In the genomic region with DNA sequence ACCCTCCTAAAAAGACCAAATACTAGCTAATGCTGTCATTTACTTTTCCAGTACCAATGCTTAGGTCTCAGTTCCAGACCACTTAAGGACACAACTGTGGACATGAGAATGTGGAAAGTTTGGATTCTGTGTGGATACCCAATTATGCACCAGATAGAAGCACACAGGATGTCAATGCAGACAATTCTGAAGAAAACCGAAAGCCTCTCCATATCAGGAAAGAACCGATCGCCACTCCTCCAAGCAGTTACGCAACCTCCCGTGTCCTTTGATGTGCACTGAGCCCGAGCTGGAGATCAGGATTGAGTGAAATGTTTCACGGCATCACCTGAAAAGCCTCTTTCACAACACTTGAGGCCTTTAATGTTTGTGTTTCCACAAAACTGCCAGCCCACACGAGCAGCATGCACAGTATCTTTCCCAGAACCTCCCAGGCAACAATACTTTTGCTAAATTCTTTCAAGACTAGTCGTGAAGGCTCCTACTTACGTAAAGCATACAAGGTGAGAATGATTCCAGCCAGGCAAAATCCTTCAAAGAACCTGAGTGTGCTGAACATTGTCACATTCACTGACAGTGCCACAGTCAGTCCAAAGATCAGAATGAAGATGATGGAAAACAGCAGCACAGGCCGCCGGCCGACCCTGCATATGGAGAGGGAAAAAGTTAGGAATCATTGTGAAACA, we compare ENCODE assay signal across 1 cellular context.
TF ChIP-seq lines count a peak whose summit lies in the region.

No MANE protein-coding gene starts in this region.

TF ChIP-seq in HepG2, 621 proteins besides CTCF, POLR2A, EP300 and RAD21 (continued from another document and continues in another):
- TF ChIP-seq, protein P1, sequence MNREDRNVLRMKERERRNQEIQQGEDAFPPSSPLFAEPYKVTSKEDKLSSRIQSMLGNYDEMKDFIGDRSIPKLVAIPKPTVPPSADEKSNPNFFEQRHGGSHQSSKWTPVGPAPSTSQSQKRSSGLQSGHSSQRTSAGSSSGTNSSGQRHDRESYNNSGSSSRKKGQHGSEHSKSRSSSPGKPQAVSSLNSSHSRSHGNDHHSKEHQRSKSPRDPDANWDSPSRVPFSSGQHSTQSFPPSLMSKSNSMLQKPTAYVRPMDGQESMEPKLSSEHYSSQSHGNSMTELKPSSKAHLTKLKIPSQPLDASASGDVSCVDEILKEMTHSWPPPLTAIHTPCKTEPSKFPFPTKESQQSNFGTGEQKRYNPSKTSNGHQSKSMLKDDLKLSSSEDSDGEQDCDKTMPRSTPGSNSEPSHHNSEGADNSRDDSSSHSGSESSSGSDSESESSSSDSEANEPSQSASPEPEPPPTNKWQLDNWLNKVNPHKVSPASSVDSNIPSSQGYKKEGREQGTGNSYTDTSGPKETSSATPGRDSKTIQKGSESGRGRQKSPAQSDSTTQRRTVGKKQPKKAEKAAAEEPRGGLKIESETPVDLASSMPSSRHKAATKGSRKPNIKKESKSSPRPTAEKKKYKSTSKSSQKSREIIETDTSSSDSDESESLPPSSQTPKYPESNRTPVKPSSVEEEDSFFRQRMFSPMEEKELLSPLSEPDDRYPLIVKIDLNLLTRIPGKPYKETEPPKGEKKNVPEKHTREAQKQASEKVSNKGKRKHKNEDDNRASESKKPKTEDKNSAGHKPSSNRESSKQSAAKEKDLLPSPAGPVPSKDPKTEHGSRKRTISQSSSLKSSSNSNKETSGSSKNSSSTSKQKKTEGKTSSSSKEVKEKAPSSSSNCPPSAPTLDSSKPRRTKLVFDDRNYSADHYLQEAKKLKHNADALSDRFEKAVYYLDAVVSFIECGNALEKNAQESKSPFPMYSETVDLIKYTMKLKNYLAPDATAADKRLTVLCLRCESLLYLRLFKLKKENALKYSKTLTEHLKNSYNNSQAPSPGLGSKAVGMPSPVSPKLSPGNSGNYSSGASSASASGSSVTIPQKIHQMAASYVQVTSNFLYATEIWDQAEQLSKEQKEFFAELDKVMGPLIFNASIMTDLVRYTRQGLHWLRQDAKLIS (CRISPR knock-in tag; IDR thresholded peaks at IDR 0.05): peak; percentile 89; the same call in 1 of the 2 replicates
- TF ChIP-seq DR1 (CRISPR knock-in tag; IDR thresholded peaks at IDR 0.05): peak; percentile 64; the same call in 1 of the 2 replicates
- no peak for TF ChIP-seq ZNF3 (CRISPR knock-in tag; IDR thresholded peaks at IDR 0.05)
- TF ChIP-seq AHR (CRISPR knock-in tag; IDR thresholded peaks at IDR 0.05): peak; percentile 89
- no peak for TF ChIP-seq TCF12 (IDR thresholded peaks at IDR 0.05)
- TF ChIP-seq TCF12 (CRISPR knock-in tag; IDR thresholded peaks at IDR 0.05): peak; percentile 98
- TF ChIP-seq ZMYM4 (CRISPR knock-in tag; IDR thresholded peaks at IDR 0.05): peak; percentile 95
- TF ChIP-seq TBL1XR1 (IDR thresholded peaks at IDR 0.05; ENCODE audit: borderline replicate concordance, low read length, partially characterized antibody): peak; percentile 65
- no peak for TF ChIP-seq RARG (CRISPR knock-in tag; IDR thresholded peaks at IDR 0.05; ENCODE audit: low read depth)
- TF ChIP-seq, protein P2, sequence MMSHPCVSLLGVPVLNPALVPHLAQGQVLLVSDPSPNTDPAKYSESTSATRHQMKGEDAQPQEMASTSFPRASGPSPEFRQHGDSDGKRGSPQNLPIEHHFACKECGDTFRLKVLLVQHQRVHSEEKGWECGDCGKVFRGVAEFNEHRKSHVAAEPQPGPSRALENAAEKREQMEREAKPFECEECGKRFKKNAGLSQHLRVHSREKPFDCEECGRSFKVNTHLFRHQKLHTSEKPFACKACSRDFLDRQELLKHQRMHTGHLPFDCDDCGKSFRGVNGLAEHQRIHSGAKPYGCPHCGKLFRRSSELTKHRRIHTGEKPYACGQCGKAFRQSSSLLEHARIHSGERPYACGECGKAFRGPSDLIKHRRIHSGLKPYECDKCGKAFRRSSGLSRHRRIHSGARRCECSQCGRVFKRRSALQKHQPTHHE (CRISPR knock-in tag; IDR thresholded peaks at IDR 0.05; ENCODE audit: borderline replicate concordance): peak; percentile 94; the same call in 1 of the 2 replicates
- peak; percentile 94 for TF ChIP-seq KDM1A (CRISPR knock-in tag; IDR thresholded peaks at IDR 0.05)
- TF ChIP-seq NRL (CRISPR knock-in tag; IDR thresholded peaks at IDR 0.05; ENCODE audit: borderline replicate concordance): no peak
- peak; percentile 90; the same call in 1 of the 2 replicates for TF ChIP-seq NFIC (IDR thresholded peaks at IDR 0.05; ENCODE audit: low read length)
- TF ChIP-seq, protein P3, sequence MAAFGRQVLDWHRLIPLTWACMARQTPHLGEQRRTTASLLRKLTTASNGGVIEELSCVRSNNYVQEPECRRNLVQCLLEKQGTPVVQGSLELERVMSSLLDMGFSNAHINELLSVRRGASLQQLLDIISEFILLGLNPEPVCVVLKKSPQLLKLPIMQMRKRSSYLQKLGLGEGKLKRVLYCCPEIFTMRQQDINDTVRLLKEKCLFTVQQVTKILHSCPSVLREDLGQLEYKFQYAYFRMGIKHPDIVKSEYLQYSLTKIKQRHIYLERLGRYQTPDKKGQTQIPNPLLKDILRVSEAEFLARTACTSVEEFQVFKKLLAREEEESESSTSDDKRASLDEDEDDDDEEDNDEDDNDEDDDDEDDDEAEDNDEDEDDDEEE (CRISPR knock-in tag; IDR thresholded peaks at IDR 0.05): peak; percentile 90; the same call in 1 of the 2 replicates
- TF ChIP-seq MAFF (IDR thresholded peaks at IDR 0.05; ENCODE audit: low read depth, low read length): no peak
- TF ChIP-seq SALL1 (CRISPR knock-in tag; IDR thresholded peaks at IDR 0.05): peak; percentile 100
- peak; percentile 96 for TF ChIP-seq ZSCAN31 (CRISPR knock-in tag; IDR thresholded peaks at IDR 0.05; ENCODE audit: low read depth)
- peak; percentile 58; the same call in 1 of the 2 replicates for TF ChIP-seq ZNF629 (CRISPR knock-in tag; conservative IDR thresholded peaks at IDR 0.05)
- TF ChIP-seq BRCA1 (CRISPR knock-in tag; IDR thresholded peaks at IDR 0.05): no peak; the same call in 1 of the 2 replicates
- TF ChIP-seq, protein P4, sequence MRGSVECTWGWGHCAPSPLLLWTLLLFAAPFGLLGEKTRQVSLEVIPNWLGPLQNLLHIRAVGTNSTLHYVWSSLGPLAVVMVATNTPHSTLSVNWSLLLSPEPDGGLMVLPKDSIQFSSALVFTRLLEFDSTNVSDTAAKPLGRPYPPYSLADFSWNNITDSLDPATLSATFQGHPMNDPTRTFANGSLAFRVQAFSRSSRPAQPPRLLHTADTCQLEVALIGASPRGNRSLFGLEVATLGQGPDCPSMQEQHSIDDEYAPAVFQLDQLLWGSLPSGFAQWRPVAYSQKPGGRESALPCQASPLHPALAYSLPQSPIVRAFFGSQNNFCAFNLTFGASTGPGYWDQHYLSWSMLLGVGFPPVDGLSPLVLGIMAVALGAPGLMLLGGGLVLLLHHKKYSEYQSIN (CRISPR knock-in tag; IDR thresholded peaks at IDR 0.05; ENCODE audit: borderline replicate concordance): no peak
- TF ChIP-seq ATAD3A (CRISPR knock-in tag; IDR thresholded peaks at IDR 0.05): no peak
- TF ChIP-seq ZNF788 (CRISPR knock-in tag; IDR thresholded peaks at IDR 0.05; ENCODE audit: borderline replicate concordance): peak; percentile 99
- TF ChIP-seq SP4 (CRISPR knock-in tag; IDR thresholded peaks at IDR 0.05): peak; percentile 76
- peak; percentile 98 for TF ChIP-seq ELF3 (CRISPR knock-in tag; IDR thresholded peaks at IDR 0.05)
- TF ChIP-seq, protein P5, sequence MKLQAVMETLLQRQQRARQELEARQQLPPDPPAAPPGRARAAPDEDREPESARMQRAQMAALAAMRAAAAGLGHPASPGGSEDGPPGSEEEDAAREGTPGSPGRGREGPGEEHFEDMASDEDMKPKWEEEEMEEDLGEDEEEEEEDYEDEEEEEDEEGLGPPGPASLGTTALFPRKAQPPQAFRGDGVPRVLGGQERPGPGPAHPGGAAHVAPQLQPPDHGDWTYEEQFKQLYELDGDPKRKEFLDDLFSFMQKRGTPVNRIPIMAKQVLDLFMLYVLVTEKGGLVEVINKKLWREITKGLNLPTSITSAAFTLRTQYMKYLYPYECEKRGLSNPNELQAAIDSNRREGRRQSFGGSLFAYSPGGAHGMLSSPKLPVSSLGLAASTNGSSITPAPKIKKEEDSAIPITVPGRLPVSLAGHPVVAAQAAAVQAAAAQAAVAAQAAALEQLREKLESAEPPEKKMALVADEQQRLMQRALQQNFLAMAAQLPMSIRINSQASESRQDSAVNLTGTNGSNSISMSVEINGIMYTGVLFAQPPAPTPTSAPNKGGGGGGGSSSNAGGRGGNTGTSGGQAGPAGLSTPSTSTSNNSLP (IDR thresholded peaks at IDR 0.05; ENCODE audit: low read depth, low read length): peak; percentile 90; the same call in 1 of the 2 replicates
- no peak; the same call in 1 of the 2 replicates for TF ChIP-seq ZNF891 (CRISPR knock-in tag; IDR thresholded peaks at IDR 0.05)
- peak; percentile 42; the same call in 1 of the 2 replicates for TF ChIP-seq SMAD1 (CRISPR knock-in tag; IDR thresholded peaks at IDR 0.05; ENCODE audit: borderline replicate concordance, low read depth)
- 0 out of 2 replicates have a peak, but pooled peaks have one; percentile 51 for TF ChIP-seq ZNF674 (CRISPR knock-in tag; IDR thresholded peaks at IDR 0.05; ENCODE audit: low read depth)
- TF ChIP-seq MXI1 (IDR thresholded peaks at IDR 0.05; ENCODE audit: borderline replicate concordance, low read depth, low read length): no peak; the same call in 1 of the 3 replicates
- peak; percentile 69; the same call in 1 of the 2 replicates for TF ChIP-seq HOXA5 (CRISPR knock-in tag; IDR thresholded peaks at IDR 0.05)
- TF ChIP-seq, protein P6, sequence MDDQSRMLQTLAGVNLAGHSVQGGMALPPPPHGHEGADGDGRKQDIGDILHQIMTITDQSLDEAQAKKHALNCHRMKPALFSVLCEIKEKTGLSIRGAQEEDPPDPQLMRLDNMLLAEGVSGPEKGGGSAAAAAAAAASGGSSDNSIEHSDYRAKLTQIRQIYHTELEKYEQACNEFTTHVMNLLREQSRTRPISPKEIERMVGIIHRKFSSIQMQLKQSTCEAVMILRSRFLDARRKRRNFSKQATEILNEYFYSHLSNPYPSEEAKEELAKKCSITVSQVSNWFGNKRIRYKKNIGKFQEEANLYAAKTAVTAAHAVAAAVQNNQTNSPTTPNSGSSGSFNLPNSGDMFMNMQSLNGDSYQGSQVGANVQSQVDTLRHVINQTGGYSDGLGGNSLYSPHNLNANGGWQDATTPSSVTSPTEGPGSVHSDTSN (CRISPR knock-in tag; IDR thresholded peaks at IDR 0.05; ENCODE audit: borderline replicate concordance): no peak
- TF ChIP-seq CREB1 (IDR thresholded peaks at IDR 0.05): no peak
- TF ChIP-seq CREB1 (CRISPR knock-in tag; IDR thresholded peaks at IDR 0.05): peak; percentile 83; the same call in 1 of the 2 replicates
- TF ChIP-seq, protein P7, sequence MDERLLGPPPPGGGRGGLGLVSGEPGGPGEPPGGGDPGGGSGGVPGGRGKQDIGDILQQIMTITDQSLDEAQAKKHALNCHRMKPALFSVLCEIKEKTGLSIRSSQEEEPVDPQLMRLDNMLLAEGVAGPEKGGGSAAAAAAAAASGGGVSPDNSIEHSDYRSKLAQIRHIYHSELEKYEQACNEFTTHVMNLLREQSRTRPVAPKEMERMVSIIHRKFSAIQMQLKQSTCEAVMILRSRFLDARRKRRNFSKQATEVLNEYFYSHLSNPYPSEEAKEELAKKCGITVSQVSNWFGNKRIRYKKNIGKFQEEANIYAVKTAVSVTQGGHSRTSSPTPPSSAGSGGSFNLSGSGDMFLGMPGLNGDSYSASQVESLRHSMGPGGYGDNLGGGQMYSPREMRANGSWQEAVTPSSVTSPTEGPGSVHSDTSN (CRISPR knock-in tag; IDR thresholded peaks at IDR 0.05): peak; percentile 58
- TF ChIP-seq SALL2 (CRISPR knock-in tag; IDR thresholded peaks at IDR 0.05): peak; percentile 52; the same call in 1 of the 2 replicates
- TF ChIP-seq, protein P8, sequence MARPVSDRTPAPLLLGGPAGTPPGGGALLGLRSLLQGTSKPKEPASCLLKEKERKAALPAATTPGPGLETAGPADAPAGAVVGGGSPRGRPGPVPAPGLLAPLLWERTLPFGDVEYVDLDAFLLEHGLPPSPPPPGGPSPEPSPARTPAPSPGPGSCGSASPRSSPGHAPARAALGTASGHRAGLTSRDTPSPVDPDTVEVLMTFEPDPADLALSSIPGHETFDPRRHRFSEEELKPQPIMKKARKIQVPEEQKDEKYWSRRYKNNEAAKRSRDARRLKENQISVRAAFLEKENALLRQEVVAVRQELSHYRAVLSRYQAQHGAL (CRISPR knock-in tag; IDR thresholded peaks at IDR 0.05; ENCODE audit: not compliant biosample characterization): peak; percentile 88
- TF ChIP-seq BCL6 (CRISPR knock-in tag; IDR thresholded peaks at IDR 0.05): peak; percentile 97
- peak; percentile 40 to 64; a peak in 3 of 4 replicates for TF ChIP-seq NR2F1 (CRISPR knock-in tag; IDR thresholded peaks at IDR 0.05)
- TF ChIP-seq TAF15 (IDR thresholded peaks at IDR 0.05; ENCODE audit: low read depth, low read length, poor library complexity, severe bottlenecking): no peak
- TF ChIP-seq ZBTB21 (CRISPR knock-in tag; IDR thresholded peaks at IDR 0.05): peak; percentile 70
- TF ChIP-seq SOX5 (CRISPR knock-in tag; IDR thresholded peaks at IDR 0.05; ENCODE audit: borderline replicate concordance): peak; percentile 98
- TF ChIP-seq, protein P9, sequence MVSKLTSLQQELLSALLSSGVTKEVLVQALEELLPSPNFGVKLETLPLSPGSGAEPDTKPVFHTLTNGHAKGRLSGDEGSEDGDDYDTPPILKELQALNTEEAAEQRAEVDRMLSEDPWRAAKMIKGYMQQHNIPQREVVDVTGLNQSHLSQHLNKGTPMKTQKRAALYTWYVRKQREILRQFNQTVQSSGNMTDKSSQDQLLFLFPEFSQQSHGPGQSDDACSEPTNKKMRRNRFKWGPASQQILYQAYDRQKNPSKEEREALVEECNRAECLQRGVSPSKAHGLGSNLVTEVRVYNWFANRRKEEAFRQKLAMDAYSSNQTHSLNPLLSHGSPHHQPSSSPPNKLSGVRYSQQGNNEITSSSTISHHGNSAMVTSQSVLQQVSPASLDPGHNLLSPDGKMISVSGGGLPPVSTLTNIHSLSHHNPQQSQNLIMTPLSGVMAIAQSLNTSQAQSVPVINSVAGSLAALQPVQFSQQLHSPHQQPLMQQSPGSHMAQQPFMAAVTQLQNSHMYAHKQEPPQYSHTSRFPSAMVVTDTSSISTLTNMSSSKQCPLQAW (CRISPR knock-in tag; IDR thresholded peaks at IDR 0.05): peak; percentile 99
- 0 out of 2 replicates have a peak, but pooled peaks have one; percentile 78 for TF ChIP-seq ZNF337 (CRISPR knock-in tag; IDR thresholded peaks at IDR 0.05; ENCODE audit: borderline replicate concordance, low read depth)
- TF ChIP-seq MBD4 (IDR thresholded peaks at IDR 0.05; ENCODE audit: borderline replicate concordance, low read length): peak; percentile 96
- TF ChIP-seq TOPORS (CRISPR knock-in tag; IDR thresholded peaks at IDR 0.05): no peak; the same call in 1 of the 2 replicates
- no peak for TF ChIP-seq FOXA1 (IDR thresholded peaks at IDR 0.05)
- TF ChIP-seq FOXA1 (CRISPR knock-in tag; IDR thresholded peaks at IDR 0.05): peak; percentile 87
- no peak for TF ChIP-seq ZNF720 (CRISPR knock-in tag; IDR thresholded peaks at IDR 0.05)
